ENCODE assay signal across 20 cellular contexts in the genomic region with DNA sequence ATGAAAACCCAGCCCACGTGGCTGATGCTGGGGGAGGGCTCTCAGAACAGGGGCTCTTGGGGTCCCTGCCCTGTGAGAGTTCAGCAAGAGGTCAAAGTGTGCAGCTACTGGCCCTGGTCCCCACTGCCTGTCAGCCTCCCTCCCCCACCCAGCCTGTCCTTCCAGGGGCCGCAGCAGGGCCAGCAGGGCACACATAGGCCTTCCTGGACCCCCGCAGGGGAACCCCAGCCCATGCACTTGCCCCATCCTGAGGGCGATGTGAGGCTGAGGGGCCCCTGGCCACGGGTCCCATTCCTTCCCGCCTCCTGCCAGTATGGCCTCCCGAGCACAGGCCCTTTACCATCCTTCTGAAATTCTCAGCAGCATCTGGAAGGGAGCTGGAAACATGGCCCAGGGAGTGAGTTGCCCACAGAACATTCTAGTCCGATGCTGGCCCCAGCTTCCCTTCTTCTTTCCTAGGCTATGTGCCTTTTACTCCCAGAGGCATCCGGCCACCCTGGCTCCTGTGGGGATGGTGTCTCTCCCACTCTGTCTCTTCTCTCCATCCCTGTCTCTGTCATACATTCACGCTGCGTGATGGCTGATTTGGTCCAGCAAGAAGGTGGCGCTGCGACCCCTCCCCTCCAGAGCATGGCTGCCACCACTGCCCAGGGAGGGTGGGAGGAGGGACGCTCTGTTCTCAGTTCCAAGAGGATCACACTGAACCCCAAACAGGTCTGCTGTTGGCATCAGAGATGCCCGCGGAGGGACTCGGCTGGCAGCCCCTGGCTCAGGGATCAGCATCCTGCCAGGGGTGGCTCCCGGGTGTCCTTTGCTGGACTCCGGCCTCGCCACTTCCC.
"Had no signal": no experiment of that assay in that cellular context is flagged by ENCODE, and none has a peak within 500 bp of the region (broad histone marks: within the 10 kb centered on the region; RNA-seq: fewer than 3 reads in every experiment).

No MANE protein-coding gene starts in this region.

- H3K36me3 Mint-ChIP-seq: activated CD4-positive, alpha-beta memory T cell treated with anti-CD3 and anti-CD28 coated beads for 36 hours; naive thymus-derived CD4-positive, alpha-beta T cell; stimulated activated naive B cell treated with anti-CD40 and anti-IgM and Interleukin-4, amounts not matched to agents 10 μg/mL and 1 μg/mL and 100 μg/mL, for 72 hours; WTC11 had no signal

- H3K27ac ChIP-seq: heart left ventricle, pancreas, right lobe of liver, SJSA1, upper lobe of left lung had no signal

- H3K27me3 ChIP-seq: pancreas, right lobe of liver, upper lobe of left lung had no signal

- H3K9me3 ChIP-seq: pancreas, right lobe of liver, SJSA1, upper lobe of left lung had no signal

- H3K4me1 ChIP-seq: pancreas, right lobe of liver, SJSA1, upper lobe of left lung had no signal

- DNase-seq: activated CD4-positive, alpha-beta memory T cell treated with anti-CD3 and anti-CD28 coated beads for 36 hours; activated naive CD4-positive, alpha-beta T cell; amygdala; cerebellar nuclear complex; cortex of kidney; heart left ventricle; islet precursor cell; naive thymus-derived CD4-positive, alpha-beta T cell; right lobe of liver; stimulated activated CD4-positive, alpha-beta T cell treated with anti-CD3 and anti-CD28 coated beads, Interleukin-2, amount 100 ng/mL, for 48 hours; stimulated activated CD8-positive, alpha-beta memory T cell treated with anti-CD3 and anti-CD28 coated beads, Interleukin-4, amount 100 ng/mL, for 48 hours; stimulated activated naive B cell treated with anti-CD40 and anti-IgM and Interleukin-4, amounts not matched to agents 10 μg/mL and 1 μg/mL and 100 μg/mL, for 72 hours; T1000; upper lobe of left lung had no signal

- H3K4me3 ChIP-seq: heart left ventricle, lung, pancreas, right lobe of liver, SJSA1, smooth muscle cell, upper lobe of left lung had no signal

- H3K4me1 Mint-ChIP-seq: WTC11 had no signal

- H3K36me3 ChIP-seq: heart left ventricle, pancreas, right lobe of liver, SJSA1, upper lobe of left lung had no signal

- H3K27ac Mint-ChIP-seq: activated CD4-positive, alpha-beta memory T cell treated with anti-CD3 and anti-CD28 coated beads for 36 hours; stimulated activated naive B cell treated with anti-CD40 and anti-IgM and Interleukin-4, amounts not matched to agents 10 μg/mL and 1 μg/mL and 100 μg/mL, for 72 hours; WTC11 had no signal

- H3K27me3 Mint-ChIP-seq: activated CD4-positive, alpha-beta memory T cell treated with anti-CD3 and anti-CD28 coated beads for 36 hours had no signal

- H3K4me3 Mint-ChIP-seq: activated CD4-positive, alpha-beta memory T cell treated with anti-CD3 and anti-CD28 coated beads for 36 hours; naive thymus-derived CD4-positive, alpha-beta T cell; stimulated activated naive B cell treated with anti-CD40 and anti-IgM and Interleukin-4, amounts not matched to agents 10 μg/mL and 1 μg/mL and 100 μg/mL, for 72 hours; WTC11 had no signal

- H3K4me2 ChIP-seq: smooth muscle cell had no signal

- ATAC-seq: heart left ventricle; left colon; naive thymus-derived CD4-positive, alpha-beta T cell; pancreas; right lobe of liver; stimulated activated naive B cell treated with anti-CD40 and anti-IgM and Interleukin-4, amounts not matched to agents 10 μg/mL and 1 μg/mL and 100 μg/mL, for 72 hours; WTC11 had no signal

- H3K9me3 Mint-ChIP-seq: activated CD4-positive, alpha-beta memory T cell treated with anti-CD3 and anti-CD28 coated beads for 36 hours; naive thymus-derived CD4-positive, alpha-beta T cell had no signal
